Comparison of ENCODE assay signal across 13 cellular contexts in genomic region chr3:136546718-136547117, GRCh38.
DNase-seq lines count a peak whose midpoint lies in the region; ATAC-seq and TF ChIP-seq lines count a peak whose summit lies in the region.
"Had no signal": no experiment of that assay in that cellular context is flagged by ENCODE, and none has a peak within 500 bp of the region (broad histone marks: within the 10 kb centered on the region; RNA-seq: fewer than 3 reads in every experiment).

No MANE protein-coding gene starts in this region.

- H3K36me3 ChIP-seq in SK-N-MC (ENCODE audit: insufficient read depth, low read length) = peaks cover 16% of the 10 kb centered on the region; the same call in 1 of the 2 replicates

- intact Hi-C loops in lower leg skin (cut with DNase I; ENCODE audit: low total_unique reads) = no loop called here

- H3K9ac ChIP-seq in SK-N-MC (ENCODE audit: insufficient read length) = no peak overlapping the region

- TF ChIP-seq POLR2A in lower leg skin (IDR thresholded peaks at IDR 0.05) = no peak

- H3K4me3 ChIP-seq in AG10803 (ENCODE audit: low read length) = no peak overlapping the region
- no peak overlapping the region for H3K4me3 ChIP-seq in SK-N-MC
- no peak overlapping the region for H3K4me3 ChIP-seq in fibroblast of villous mesenchyme (ENCODE audit: low read depth, low read length)
- H3K4me3 ChIP-seq in lower leg skin (ENCODE audit: low read depth, poor library complexity, severe bottlenecking) = no peak overlapping the region
- H3K4me3 ChIP-seq: mucosa of descending colon had no signal

- TF ChIP-seq CTCF in AG10803 (conservative IDR thresholded peaks at IDR 0.05; ENCODE audit: low read length) (no peak; the same call in 1 of the 2 replicates), fibroblast of villous mesenchyme (IDR thresholded peaks at IDR 0.05; ENCODE audit: insufficient read depth, low read depth, low read length) (peak; percentile 28), lower leg skin (IDR thresholded peaks at IDR 0.05) (no peak)

- H3K9me3 ChIP-seq in SK-N-MC (ENCODE audit: low read depth, low read length) = no peaks in the 10 kb centered on the region
- H3K9me3 ChIP-seq: mucosa of descending colon had no signal

- ATAC-seq in GM21381 (IDR thresholded peaks at IDR 0.05; ENCODE audit: unreplicated experiment) (no peak), GM19455 (IDR thresholded peaks at IDR 0.05; ENCODE audit: unreplicated experiment) (no peak)
- ATAC-seq: esophagus mucosa, mucosa of descending colon had no signal

- peak overlapping the region; percentile 52 for H3K27ac ChIP-seq in SK-N-MC

- peak; percentile 5 for DNase-seq in AG10803 (ENCODE audit: low read depth)
- peak; percentile 47 for DNase-seq in HCEC 1CT
- DNase-seq in SK-N-MC (ENCODE audit: low read depth, low spot score) = no peak
- peak; percentile 8 for DNase-seq in fibroblast of villous mesenchyme (ENCODE audit: low read depth)
- no peak for DNase-seq in NCI-H1417 treated with DMSO at 0.1 percent for 48 hours (lab: John Stamatoyannopoulos, UW)
- no peak for DNase-seq in lower leg skin (ENCODE audit: low spot score in 2 of 2)
- DNase-seq: activated naive CD4-positive, alpha-beta T cell treated with anti-CD3 and anti-CD28 coated beads, Interleukin-2, amount 50 U/mL, for 16 hours; C1 segment of cervical spinal cord; mucosa of descending colon; substantia nigra had no signal

Comparison
In these comparisons a context has a peak if more than half of its experiments do, and no peak if none do; other contexts are left out.
1. DNase-seq: peak in AG10803 (single experiment), HCEC 1CT (single experiment) and fibroblast of villous mesenchyme (single experiment); none in SK-N-MC (single experiment), NCI-H1417 treated with DMSO at 0.1 percent for 48 hours (single experiment) and lower leg skin (0 of 2).